ENCODE assay signal across 21 cellular contexts in genomic region chr3:25818335-25818734, GRCh38.
"Had no signal": no experiment of that assay in that cellular context is flagged by ENCODE, and none has a peak within 500 bp of the region (broad histone marks: within the 10 kb centered on the region; RNA-seq: fewer than 3 reads in every experiment).

No MANE protein-coding gene starts in this region.

- FAIRE-seq: pancreas, small intestine had no signal

- H3K27ac Mint-ChIP-seq: activated CD4-positive, alpha-beta T cell treated with anti-CD3 and anti-CD28 coated beads for 36 hours; activated naive CD8-positive, alpha-beta T cell treated with anti-CD3 and anti-CD28 coated beads for 36 hours; effector memory CD8-positive, alpha-beta T cell; natural killer cell; type B pancreatic cell; WTC11 had no signal

- H3K9me3 Mint-ChIP-seq: activated naive CD8-positive, alpha-beta T cell treated with anti-CD3 and anti-CD28 coated beads for 36 hours; effector memory CD8-positive, alpha-beta T cell; natural killer cell had no signal

- H3K4me3 ChIP-seq: body of pancreas, lower lobe of right lung, pancreas, right lobe of liver, testis had no signal

- ATAC-seq: body of pancreas; effector memory CD8-positive, alpha-beta T cell; lower lobe of right lung; natural killer cell; pancreas; right lobe of liver; WTC11 had no signal

- H3K36me3 Mint-ChIP-seq: activated naive CD8-positive, alpha-beta T cell treated with anti-CD3 and anti-CD28 coated beads for 36 hours; natural killer cell; type B pancreatic cell had no signal

- DNase-seq: activated CD4-positive, alpha-beta T cell treated with anti-CD3 and anti-CD28 coated beads for 36 hours; activated CD4-positive, alpha-beta T cell treated with anti-CD3 and anti-CD28 coated beads, Interleukin-2, amount 50 U/mL, for 48 hours; activated naive CD8-positive, alpha-beta T cell treated with anti-CD3 and anti-CD28 coated beads for 36 hours; activated T-cell treated with anti-CD3 and anti-CD28 coated beads for 4 hours; amygdala; body of pancreas; caudate nucleus; effector memory CD8-positive, alpha-beta T cell; foreskin fibroblast; hippocampal formation; islet precursor cell; lower lobe of right lung; natural killer cell; pancreas; right lobe of liver; small intestine; stimulated activated CD4-positive, alpha-beta T cell treated with anti-CD3 and anti-CD28 coated beads, Interleukin-15, amount 100 ng/mL, for 24 hours; stimulated activated CD4-positive, alpha-beta T cell treated with anti-CD3 and anti-CD28 coated beads, Interleukin-2, amount 100 ng/mL, for 48 hours; testis had no signal

- H3K4me1 ChIP-seq: body of pancreas, lower lobe of right lung, pancreas, right lobe of liver, testis had no signal

- H3K27me3 ChIP-seq: body of pancreas, pancreas, right lobe of liver, testis had no signal

- H3K4me3 Mint-ChIP-seq: activated CD4-positive, alpha-beta T cell treated with anti-CD3 and anti-CD28 coated beads for 36 hours; activated naive CD8-positive, alpha-beta T cell treated with anti-CD3 and anti-CD28 coated beads for 36 hours; effector memory CD8-positive, alpha-beta T cell; natural killer cell; type B pancreatic cell; WTC11 had no signal

- H3K4me1 Mint-ChIP-seq: natural killer cell had no signal

- H3K9me3 ChIP-seq: body of pancreas, lower lobe of right lung, pancreas, right lobe of liver, testis had no signal

- H3K36me3 ChIP-seq: lower lobe of right lung, pancreas, right lobe of liver had no signal

- H3K27me3 Mint-ChIP-seq: activated naive CD8-positive, alpha-beta T cell treated with anti-CD3 and anti-CD28 coated beads for 36 hours had no signal

- H3K27ac ChIP-seq: body of pancreas, lower lobe of right lung, pancreas, right lobe of liver, testis had no signal
